In the genomic region with DNA sequence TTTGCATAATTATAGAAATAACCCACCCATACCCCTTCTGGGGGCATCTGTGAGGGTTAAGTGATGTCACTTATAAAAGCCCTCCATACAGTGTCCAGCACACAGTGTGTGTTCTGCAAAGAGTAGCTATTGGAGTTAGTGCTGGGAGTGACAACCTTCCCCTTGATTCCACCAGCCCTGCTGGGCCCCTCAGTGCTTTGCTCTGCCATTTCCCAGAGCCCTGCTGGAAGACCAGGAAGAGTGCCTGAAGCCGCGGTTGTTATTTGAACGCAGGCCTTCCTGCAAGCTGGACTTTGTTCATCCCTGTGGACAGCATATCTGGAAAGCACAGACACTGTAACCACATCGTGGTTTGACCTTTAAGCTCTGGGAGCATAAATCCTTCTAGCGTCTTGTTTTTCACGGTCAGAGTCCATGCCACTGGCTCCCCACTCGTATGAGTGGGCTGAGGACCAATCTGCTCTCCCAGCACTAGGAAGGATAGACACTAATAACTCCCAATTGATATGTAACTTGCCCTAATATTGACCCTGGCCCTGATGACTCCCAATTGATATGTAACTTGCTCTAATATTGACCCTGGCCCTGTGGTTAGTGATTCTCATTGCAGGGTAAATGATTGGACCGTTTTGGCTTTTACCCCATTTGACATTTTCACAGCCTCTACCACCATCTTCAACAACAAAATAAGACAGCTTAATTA, we compare ENCODE assay signal across 1 cellular context.
TF ChIP-seq lines count a peak whose summit lies in the region.

No MANE protein-coding gene starts in this region.

TF ChIP-seq in H1, 55 proteins besides CTCF, POLR2A, EP300 and RAD21 (continued from another document):
- TF ChIP-seq EZH2 (IDR thresholded peaks at IDR 0.05; ENCODE audit: low read depth, low read length, severe bottlenecking), result no peak
- no peak for TF ChIP-seq YY1 (IDR thresholded peaks at IDR 0.05; ENCODE audit: low read depth, low read length)
- no peak for TF ChIP-seq FOSL1 (IDR thresholded peaks at IDR 0.05; ENCODE audit: insufficient read depth, low read depth, low read length)
- TF ChIP-seq KDM5A (IDR thresholded peaks at IDR 0.05; ENCODE audit: low read length), result no peak
- no peak for TF ChIP-seq CTBP2 (IDR thresholded peaks at IDR 0.05; ENCODE audit: borderline replicate concordance, insufficient read depth, insufficient read length, low read length)
- TF ChIP-seq RBBP5 (IDR thresholded peaks at IDR 0.05; ENCODE audit: borderline replicate concordance, low read depth, low read length), result no peak
- TF ChIP-seq JUND (IDR thresholded peaks at IDR 0.05; ENCODE audit: low read length), result no peak
- no peak for TF ChIP-seq RFX5 (IDR thresholded peaks at IDR 0.05; ENCODE audit: borderline replicate concordance, low read depth, low read length)
